Comparison of ENCODE assay signal across 8 cellular contexts in the genomic region with DNA sequence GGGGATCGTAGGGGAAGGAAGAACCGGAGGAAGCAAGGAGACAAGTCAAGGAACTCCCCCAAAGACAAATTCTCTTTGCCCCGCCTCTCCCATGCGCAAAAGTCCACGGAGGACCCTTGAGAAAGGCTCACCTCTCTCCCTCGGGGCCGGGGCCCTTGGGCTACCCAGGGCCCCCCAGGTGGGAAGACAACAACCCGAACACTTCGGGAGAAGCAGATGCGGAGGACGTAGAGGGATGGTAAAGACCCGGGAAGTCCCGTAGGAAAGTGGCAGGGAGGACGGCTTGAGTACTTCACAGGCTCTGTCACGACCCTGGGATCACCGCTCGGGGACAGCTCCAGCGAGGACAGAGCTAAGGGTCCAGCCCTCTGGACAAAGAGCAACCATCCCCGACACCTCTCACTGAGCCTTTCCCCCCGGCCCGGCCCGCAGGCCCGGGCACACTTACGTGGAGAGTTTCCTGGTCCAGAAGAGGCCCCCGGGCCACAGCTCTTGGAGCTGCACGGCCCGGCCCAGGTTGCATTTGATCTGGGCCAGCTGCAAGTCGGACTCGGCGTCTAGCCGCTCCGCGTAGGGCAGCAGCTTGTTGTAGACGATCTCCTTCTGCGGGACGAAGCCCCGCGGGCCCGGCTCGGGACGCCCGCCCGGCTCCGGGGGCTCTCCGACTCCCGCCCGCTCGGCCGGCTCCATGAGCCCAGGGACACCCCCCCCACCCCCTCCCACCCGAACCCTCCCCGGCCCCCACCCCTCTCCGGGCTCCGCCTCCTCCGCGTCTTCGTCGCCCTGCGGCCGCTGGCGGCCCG. TPM values are rescaled to one million over a fixed set of nuclear protein-coding genes. Genes with fewer than 3 reads are reported as not detected.
DNase-seq lines count a peak whose midpoint lies in the region; ATAC-seq, FAIRE-seq and TF ChIP-seq lines count a peak whose summit lies in the region.

No MANE protein-coding gene starts in this region.

- H3K27ac Mint-ChIP-seq in activated naive CD8-positive, alpha-beta T cell treated with anti-CD3 and anti-CD28 coated beads, Interleukin-2, amount 10 ng/mL, durations not matched to agents 7 days and 5 days: peak overlapping the region; percentile 93

- H3K9ac ChIP-seq in PC-3 (ENCODE audit: low read length): peak overlapping the region; percentile 93

- DNase-seq in C1 segment of cervical spinal cord (lab: John Stamatoyannopoulos, UW): peak in 10 of 14 donors; percentile 24 to 85 (median 70)
- peak; percentile 22 for DNase-seq in PC-3
- DNase-seq in activated naive CD8-positive, alpha-beta T cell treated with anti-CD3 and anti-CD28 coated beads, Interleukin-2, amount 10 ng/mL, durations not matched to agents 7 days and 5 days: no peak
- DNase-seq in heart right ventricle: peak; percentile 20 to 45
- peak in 4 of 6 donors; percentile 38 to 83 (median 48) for DNase-seq in pancreas
- DNase-seq in amniotic stem cell (lab: John Stamatoyannopoulos, UW): no peak

- H3K4me1 ChIP-seq in PC-3 (ENCODE audit: insufficient read depth, low read length) (peaks cover 21% of the 10 kb centered on the region), heart right ventricle (peaks cover 0 to 53% (median 27%) of the 10 kb centered on the region in 9 donors), pancreas (peaks cover 5 to 27% (median 12%) of the 10 kb centered on the region in 3 donors)

- peak overlapping the region; percentile 98 for H3K4me3 Mint-ChIP-seq in activated naive CD8-positive, alpha-beta T cell treated with anti-CD3 and anti-CD28 coated beads, Interleukin-2, amount 10 ng/mL, durations not matched to agents 7 days and 5 days

- H3K4me1 Mint-ChIP-seq in activated naive CD8-positive, alpha-beta T cell treated with anti-CD3 and anti-CD28 coated beads, Interleukin-2, amount 10 ng/mL, durations not matched to agents 7 days and 5 days: peaks cover 31% of the 10 kb centered on the region

- 0 to 1% methylated on average over 57 to 60 of the region's 61 CpGs for WGBS in heart right ventricle, 2 donors
- WGBS in pancreas, 2 donors: 0 to 1% methylated on average over 33 to 61 of the region's 61 CpGs

- TF ChIP-seq CTCF in PC-3 (conservative IDR thresholded peaks at IDR 0.05; ENCODE audit: low read depth, low read length): no peak
- no peak for TF ChIP-seq CTCF in heart right ventricle (IDR thresholded peaks at IDR 0.05)
- no peak for TF ChIP-seq CTCF in pancreas (IDR thresholded peaks at IDR 0.05)

- peaks cover 45% of the 10 kb centered on the region for H4K20me1 ChIP-seq in PC-3 (ENCODE audit: low read length)

- ATAC-seq in GM18907 (IDR thresholded peaks at IDR 0.05; ENCODE audit: unreplicated experiment): peak; percentile 41
- peak; percentile 10 for ATAC-seq in HG03103 (IDR thresholded peaks at IDR 0.05; ENCODE audit: low read depth, unreplicated experiment)
- ATAC-seq in PC-3: peak; percentile 40
- peak; percentile 44 for ATAC-seq in activated naive CD8-positive, alpha-beta T cell treated with anti-CD3 and anti-CD28 coated beads, Interleukin-2, amount 10 ng/mL, durations not matched to agents 7 days and 5 days (ENCODE audit: low read depth)
- peak; percentile 39 to 67 (median 50) for ATAC-seq in heart right ventricle
- peak; percentile 54 to 64 (median 59) for ATAC-seq in pancreas

- peak overlapping the region; percentile 87 for H3K4me2 ChIP-seq in PC-3 (ENCODE audit: low read length)

- peaks cover 62% of the 10 kb centered on the region for H3K79me2 ChIP-seq in PC-3 (ENCODE audit: low read length)

- FAIRE-seq in pancreas (lab: Jason Lieb, UNC): no peak

- no TSS peak for BruUV-seq in PC-3 (replicated peaks; lab: Mats Ljungman, UMichigan)

- H3K36me3 ChIP-seq in PC-3 (ENCODE audit: low read depth, low read length) (no peaks in the 10 kb centered on the region), heart right ventricle (peaks cover 0 to 15% (median 0%) of the 10 kb centered on the region in 9 donors), pancreas (peaks cover 0 to 13% (median 3%) of the 10 kb centered on the region in 3 donors)

- no peaks in the 10 kb centered on the region for H3K9me2 ChIP-seq in PC-3 (replicated peaks; ENCODE audit: low read length)

- POLR2A ChIA-PET in PC-3 (lab: Charles Lee; ENCODE audit: unreplicated experiment): interaction anchor here (0.6 kb wide), 1 partner anchor 360 kb away, joined by 3 read pairs; no protein-coding TSS in a partner anchor
- POLR2A ChIA-PET in activated naive CD8-positive, alpha-beta T cell treated with anti-CD3 and anti-CD28 coated beads, Interleukin-2, amount 10 ng/mL, durations not matched to agents 7 days and 5 days (lab: Charles Lee): interaction anchor here (0.6 to 3.0 kb wide), 20 partner anchors 10 to 589 kb away, joined by 3 to 40 read pairs (median 5); a partner anchor contains a TSS

- H3F3A ChIP-seq in PC-3 (ENCODE audit: low read length, unreplicated experiment): no peaks in the 10 kb centered on the region

- H3K27ac ChIP-seq in PC-3 (ENCODE audit: low read length) (peak overlapping the region; percentile 58), heart right ventricle (peak overlapping the region; percentile 89 to 99 (median 96)), pancreas (peak overlapping the region; percentile 89 to 96 (median 91))

- CTCF ChIA-PET in PC-3 (lab: Charles Lee): interaction anchor here (0.6 kb wide), 1 partner anchor 38 kb away, joined by 8 read pairs; no protein-coding TSS in a partner anchor

- H3K27me3 Mint-ChIP-seq in activated naive CD8-positive, alpha-beta T cell treated with anti-CD3 and anti-CD28 coated beads, Interleukin-2, amount 10 ng/mL, durations not matched to agents 7 days and 5 days: no peaks in the 10 kb centered on the region

- H3K4me3 ChIP-seq in PC-3 (ENCODE audit: low read length) (peak overlapping the region; percentile 91), heart right ventricle (peak overlapping the region; percentile 80 to 95 (median 87)), pancreas (peak overlapping the region; percentile 74 to 96 (median 88))

- intact Hi-C loops in PC-3 (cut with micrococcal nuclease) (loop anchor here (1.0 kb wide), 1 partner anchor 72 kb away; no protein-coding TSS in a partner anchor), heart right ventricle (cut with DNase I) (loop anchor here in 4 of 10 donors (5.0 to 10.0 kb wide), 5 partner anchors 72 to 147 kb away; a partner anchor contains a TSS), pancreas (cut with DNase I) (no loop called here)

- H3K36me3 Mint-ChIP-seq in activated naive CD8-positive, alpha-beta T cell treated with anti-CD3 and anti-CD28 coated beads, Interleukin-2, amount 10 ng/mL, durations not matched to agents 7 days and 5 days: peaks cover 27% of the 10 kb centered on the region

- H2AFZ ChIP-seq in PC-3 (ENCODE audit: low read length): no peak overlapping the region

- H3K9me3 Mint-ChIP-seq in activated naive CD8-positive, alpha-beta T cell treated with anti-CD3 and anti-CD28 coated beads, Interleukin-2, amount 10 ng/mL, durations not matched to agents 7 days and 5 days: no peaks in the 10 kb centered on the region

- H3K27me3 ChIP-seq in PC-3 (ENCODE audit: low read length) (no peaks in the 10 kb centered on the region), heart right ventricle (no peaks in the 10 kb centered on the region), pancreas (no peaks in the 10 kb centered on the region)

- no peaks in the 10 kb centered on the region for H3K9me3 ChIP-seq in PC-3 (ENCODE audit: low read length)
- no peaks in the 10 kb centered on the region for H3K9me3 ChIP-seq in heart right ventricle
- H3K9me3 ChIP-seq in pancreas: no peaks in the 10 kb centered on the region

RNA-seq across cellular contexts. Expression of a gene that starts 0.5 kb away (rescaled TPM):
- total RNA-seq in PC-3 (2014; rRNA removed) (54.7 and 70.6 TPM in 2 replicates), heart right ventricle (10 to 100 TPM; 53.1 to 77.8 (median 66.6) TPM), pancreas (10 to 100 TPM; 13.8 to 27.7 (median 17.8) TPM)
- 10 to 100 TPM; 52.6 to 54.2 TPM for total RNA-seq in activated naive CD8-positive, alpha-beta T cell treated with anti-CD3 and anti-CD28 coated beads, Interleukin-2, amount 10 ng/mL, durations not matched to agents 7 days and 5 days
- polyA plus RNA-seq in heart right ventricle (10 to 100 TPM; 36.1 to 38.1 TPM), pancreas (10 to 100 TPM; 17.3 to 26.2 TPM)

Comparison
In these comparisons a context has a peak if more than half of its experiments do, and no peak if none do; other contexts are left out.
1. DNase-seq: peak in C1 segment of cervical spinal cord (10 of 14), PC-3 (single experiment), heart right ventricle (2 of 2) and pancreas (4 of 6); none in activated naive CD8-positive, alpha-beta T cell treated with anti-CD3 and anti-CD28 coated beads, Interleukin-2, amount 10 ng/mL, durations not matched to agents 7 days and 5 days (single experiment) and amniotic stem cell (single experiment).
2. Peak in every context shown above with its lines, with median percentiles within 50 percentile points of each other: ATAC-seq, H3K27ac ChIP-seq and H3K4me3 ChIP-seq.